ENCODE assay signal across 24 cellular contexts in genomic region chr6:152207915-152208714, GRCh38.
DNase-seq lines count a peak whose midpoint lies in the region; FAIRE-seq and TF ChIP-seq lines count a peak whose summit lies in the region.
"Had no signal": no experiment of that assay in that cellular context is flagged by ENCODE, and none has a peak within 500 bp of the region (broad histone marks: within the 10 kb centered on the region; RNA-seq: fewer than 3 reads in every experiment).

No MANE protein-coding gene starts in this region.

- no peaks in the 10 kb centered on the region for H4K20me1 ChIP-seq in H1 (replicated peaks in 1 of 2; ENCODE audit: control insufficient read depth in 1 of 2, insufficient read depth in 2 of 2, low read length in 2 of 2)

- H3K27ac ChIP-seq in H1 (ENCODE audit: low read depth, low read length) (no peak overlapping the region), brain microvascular endothelial cell (no peak overlapping the region)
- H3K27ac ChIP-seq: adrenal gland, colonic mucosa, hepatocyte, Peyer's patch, skin epidermis had no signal

- POLR2A ChIA-PET in H1 (lab: Charles Lee; ENCODE audit: partially characterized antibody): no interaction called here

- in situ Hi-C loops in brain microvascular endothelial cell (cut with HindIII; ENCODE audit: low pct_ligation_motif_present, low sequenced_read_pairs): no loop called here

- no peak overlapping the region for H3K4ac ChIP-seq in H1 (replicated peaks; ENCODE audit: insufficient read length, low read depth, low read length)

- H3K27ac Mint-ChIP-seq in CD14-positive monocyte: no peak overlapping the region
- H3K27ac Mint-ChIP-seq: activated T-cell treated with anti-CD3 and anti-CD28 coated beads, Interleukin-2, amount 50 U/mL, for 24 hours; T-helper 17 cell had no signal

- no peak overlapping the region for H3K9ac ChIP-seq in H1 (replicated peaks in 1 of 4; ENCODE audit: extremely low read depth in 1 of 4, low read depth in 3 of 4, low read length in 3 of 4)

- H3K4me2 ChIP-seq in H1 (ENCODE audit: insufficient read depth in 1 of 2, low read depth in 2 of 2, low read length in 2 of 2): no peak overlapping the region
- H3K4me2 ChIP-seq: hepatocyte had no signal

- no peaks in the 10 kb centered on the region for H3K27me3 Mint-ChIP-seq in CD14-positive monocyte (ENCODE audit: low read depth in 3 of 3)
- H3K27me3 Mint-ChIP-seq: activated T-cell treated with anti-CD3 and anti-CD28 coated beads, Interleukin-2, amount 50 U/mL, for 24 hours; CD4-positive, alpha-beta T cell; naive thymus-derived CD8-positive, alpha-beta T cell; T-helper 17 cell had no signal

- TF ChIP-seq CTCF in H1 (IDR thresholded peaks at IDR 0.05; ENCODE audit: control extremely low read depth in 1 of 3, insufficient read depth in 1 of 3, low read depth in 1 of 3, low read length in 3 of 3) (no peak), CD14-positive monocyte (IDR thresholded peaks at IDR 0.05) (no peak), brain microvascular endothelial cell (IDR thresholded peaks at IDR 0.05; ENCODE audit: low read depth, low read length, missing control alignments) (no peak)

- no peaks in the 10 kb centered on the region for H3K9me3 ChIP-seq in H1 (ENCODE audit: insufficient read depth in 2 of 2, low read depth in 1 of 2, low read length in 1 of 2)
- H3K9me3 ChIP-seq: adrenal gland, colonic mucosa, Peyer's patch had no signal

- no peak overlapping the region for H2BK20ac ChIP-seq in H1 (ENCODE audit: low read length)

- H3K36me3 Mint-ChIP-seq in CD14-positive monocyte: peaks cover 60 to 75% of the 10 kb centered on the region in 2 donors

- no peaks in the 10 kb centered on the region for H3K27me3 ChIP-seq in H1 (replicated peaks in 1 of 4; ENCODE audit: control insufficient read depth in 3 of 4, extremely low read depth in 1 of 4, insufficient read depth in 3 of 4, low read length in 3 of 4)
- H3K27me3 ChIP-seq in brain microvascular endothelial cell (replicated peaks): no peaks in the 10 kb centered on the region
- H3K27me3 ChIP-seq: adrenal gland, colonic mucosa, hepatocyte, Peyer's patch had no signal

- no peaks in the 10 kb centered on the region for H3K4me1 ChIP-seq in H1 (replicated peaks in 1 of 4; ENCODE audit: control insufficient read depth in 3 of 4, insufficient read depth in 4 of 4, low read length in 3 of 4)
- H3K4me1 ChIP-seq: colonic mucosa, Peyer's patch had no signal

- no peak for TF ChIP-seq EP300 in H1 (IDR thresholded peaks at IDR 0.05; ENCODE audit: borderline replicate concordance in 1 of 2, low read depth in 2 of 2, low read length in 2 of 2)

- H2AK5ac ChIP-seq in H1 (ENCODE audit: low read depth, low read length): 0 out of 2 replicates have a peak overlapping the region, but pooled peaks have one; percentile 40

- peak; percentile 92 for DNase-seq in DMS53 (lab: John Stamatoyannopoulos, UW)
- peak; percentile 85 for DNase-seq in NCI-H1417 treated with DMSO at 0.1 percent for 48 hours (lab: John Stamatoyannopoulos, UW)
- DNase-seq in NCI-H69 (lab: John Stamatoyannopoulos, UW): peak; percentile 38
- no peak for DNase-seq in H1 (ENCODE audit: low read depth in 1 of 2, low spot score in 2 of 2)
- no peak for DNase-seq in dermis blood vessel endothelial cell
- no peak for DNase-seq in CD14-positive monocyte (ENCODE audit: low spot score)
- DNase-seq in brain microvascular endothelial cell: no peak
- DNase-seq: activated gamma-delta T cell treated with Interleukin-2 at 50 U/mL for 16 hours; activated T-cell treated with anti-CD3 and anti-CD28 coated beads, Interleukin-2, amount 50 U/mL, for 24 hours; adrenal gland; CD4-positive, alpha-beta T cell; colonic mucosa; foreskin melanocyte; GDM1; Karpas-422; naive thymus-derived CD8-positive, alpha-beta T cell; NCI-H2171 treated with DMSO at 0.1 percent for 48 hours; NK-92 treated with Interleukin-12 subunit alpha and Interleukin-12 subunit beta, amount 100 ng/mL, for 24 hours; occipital lobe; Peyer's patch; T-helper 17 cell; trophoblast cell had no signal

- no peaks in the 10 kb centered on the region for H3K36me3 ChIP-seq in H1 (ENCODE audit: control insufficient read depth in 2 of 4, insufficient read depth in 4 of 4, low read length in 3 of 4)
- peaks cover 37% of the 10 kb centered on the region for H3K36me3 ChIP-seq in brain microvascular endothelial cell (replicated peaks)
- H3K36me3 ChIP-seq: colonic mucosa had no signal

- H3K4me1 Mint-ChIP-seq in CD14-positive monocyte: no peaks in the 10 kb centered on the region

- no peak overlapping the region for H3K14ac ChIP-seq in H1 (ENCODE audit: insufficient read length)

- H3K4me3 Mint-ChIP-seq in CD14-positive monocyte: no peak overlapping the region
- H3K4me3 Mint-ChIP-seq: activated T-cell treated with anti-CD3 and anti-CD28 coated beads, Interleukin-2, amount 50 U/mL, for 24 hours; CD4-positive, alpha-beta T cell; naive thymus-derived CD8-positive, alpha-beta T cell; T-helper 17 cell had no signal

- H3K23me2 ChIP-seq in H1 (ENCODE audit: low read depth, low read length): no peaks in the 10 kb centered on the region

- no peak overlapping the region for H3K56ac ChIP-seq in H1 (replicated peaks; ENCODE audit: insufficient read length, low read depth, low read length)

- no peak overlapping the region for H2BK5ac ChIP-seq in H1 (ENCODE audit: low read depth, low read length)

- H2AFZ ChIP-seq in H1 (ENCODE audit: low read length): no peak overlapping the region
- H2AFZ ChIP-seq: hepatocyte had no signal

- peaks cover 0 to 1% (median 0%) of the 10 kb centered on the region in 7 donors for H3K9me3 Mint-ChIP-seq in CD14-positive monocyte
- H3K9me3 Mint-ChIP-seq: activated T-cell treated with anti-CD3 and anti-CD28 coated beads, Interleukin-2, amount 50 U/mL, for 24 hours; CD4-positive, alpha-beta T cell; naive thymus-derived CD8-positive, alpha-beta T cell had no signal

- no peak overlapping the region for H3K23ac ChIP-seq in H1 (ENCODE audit: insufficient read length)

- H4K8ac ChIP-seq in H1 (ENCODE audit: extremely low read depth, insufficient read depth, low read length): no peak overlapping the region

- intact Hi-C loops in CD14-positive monocyte (cut with micrococcal nuclease): no loop called here

- 92% methylated on average over 12 of the region's 12 CpGs; no CpG with 5 or more reads in 1 of the 2 experiments for WGBS in H1 (ENCODE audit: extremely low coverage in 1 of 2, insufficient coverage in 1 of 2, insufficient read length in 1 of 2, insufficient replicate concordance in 2 of 2, low coverage in 1 of 2, low lambda C conversion rate in 2 of 2, missing lambda C conversion rate in 1 of 2), 2 experiments

- H3K18ac ChIP-seq in H1 (ENCODE audit: extremely low read depth, low read length): no peak overlapping the region

- H2BK12ac ChIP-seq in H1 (ENCODE audit: low read depth, low read length): no peak overlapping the region

- no peak for FAIRE-seq in H1 (lab: Jason Lieb, UNC)

- H3K79me2 ChIP-seq in H1 (ENCODE audit: control insufficient read depth in 1 of 2, insufficient read depth in 2 of 2, low read length in 2 of 2): no peaks in the 10 kb centered on the region
- H3K79me2 ChIP-seq: hepatocyte had no signal

- no peak for TF ChIP-seq POLR2A in H1 (IDR thresholded peaks at IDR 0.05; ENCODE audit: control extremely low read depth in 1 of 2, low read depth in 2 of 2, low read length in 2 of 2)

- no peaks in the 10 kb centered on the region for H3K79me1 ChIP-seq in H1 (ENCODE audit: low read depth, low read length)

- H2BK15ac ChIP-seq in H1 (ENCODE audit: low read length): no peak overlapping the region

- CTCF ChIA-PET in H1 (lab: Charles Lee; ENCODE audit: partially characterized antibody): interaction anchor here (0.7 to 2.9 kb wide), 7 partner anchors 10 to 530 kb away, joined by 3 to 13 read pairs (median 4); no protein-coding TSS in a partner anchor

- no peak overlapping the region for H4K5ac ChIP-seq in H1 (ENCODE audit: insufficient read length, low read depth, low read length)

- no peak overlapping the region for H4K91ac ChIP-seq in H1 (replicated peaks; ENCODE audit: insufficient read length, low read length)

- no peak for TF ChIP-seq RAD21 in H1 (IDR thresholded peaks at IDR 0.05 in 1 of 2, conservative IDR thresholded peaks at IDR 0.05 in 1 of 2; ENCODE audit: low read depth in 2 of 2, low read length in 2 of 2)

- no peak overlapping the region for H2BK120ac ChIP-seq in H1 (replicated peaks; ENCODE audit: low read depth, low read length)

- H3K4me3 ChIP-seq in H1 (ENCODE audit: extremely low read depth in 1 of 4, insufficient read depth in 2 of 4, low read depth in 3 of 4, low read length in 4 of 4) (no peak overlapping the region), brain microvascular endothelial cell (ENCODE audit: low read depth, low read length) (no peak overlapping the region)
- H3K4me3 ChIP-seq: adrenal gland, colonic mucosa, hepatocyte, Peyer's patch, skin epidermis had no signal

TF ChIP-seq in H1, 55 proteins besides CTCF, POLR2A, EP300 and RAD21:
- TF ChIP-seq ASH2L (IDR thresholded peaks at IDR 0.05; ENCODE audit: low read length): no peak
- peak; percentile 67; the same call in 1 of the 2 replicates for TF ChIP-seq CEBPB (IDR thresholded peaks at IDR 0.05; ENCODE audit: low read depth, low read length)
- TF ChIP-seq GABPA (IDR thresholded peaks at IDR 0.05; ENCODE audit: borderline replicate concordance, insufficient read depth, low read length): no peak
- no peak for TF ChIP-seq EZH2 (IDR thresholded peaks at IDR 0.05; ENCODE audit: low read depth, low read length, severe bottlenecking)

Comparison
In these comparisons a context has a peak if more than half of its experiments do, and no peak if none do; other contexts are left out.
1. DNase-seq: peak in DMS53 (single experiment), NCI-H1417 treated with DMSO at 0.1 percent for 48 hours (single experiment) and NCI-H69 (single experiment); none in H1 (0 of 2), dermis blood vessel endothelial cell (single experiment), CD14-positive monocyte (single experiment) and brain microvascular endothelial cell (single experiment).